In genomic region chr16:85006639-85007038, GRCh38 we compare ENCODE assay signal across 24 cellular contexts. TPM values are rescaled to one million over a fixed set of nuclear protein-coding genes. Genes with fewer than 3 reads are reported as not detected.
DNase-seq lines count a peak whose midpoint lies in the region; ATAC-seq, FAIRE-seq and TF ChIP-seq lines count a peak whose summit lies in the region.
"Had no signal": no experiment of that assay in that cellular context is flagged by ENCODE, and none has a peak within 500 bp of the region (broad histone marks: within the 10 kb centered on the region; RNA-seq: fewer than 3 reads in every experiment).

No MANE protein-coding gene starts in this region.

- peaks cover 89% of the 10 kb centered on the region for H3K4me1 Mint-ChIP-seq in HFFc6 (ENCODE audit: low read depth)
- peaks cover 79% of the 10 kb centered on the region for H3K4me1 Mint-ChIP-seq in dendritic cell treated with granulocyte-macrophage colony-stimulating factor and Interleukin-4, amounts not matched to agents 40 ng/mL and 50 ng/mL, for 4 days (ENCODE audit: low read depth)
- peaks cover 45% of the 10 kb centered on the region for H3K4me1 Mint-ChIP-seq in neural crest cell

- H3K4me2 ChIP-seq in A549 = peak overlapping the region; percentile 76; the same call in 2 of the 3 replicates

- CTCF ChIA-PET in A549 (lab: Yijun Ruan, JAX) = interaction anchor here (1.0 to 3.4 kb wide), 3 partner anchors 8 to 80 kb away, joined by 4 to 21 read pairs (median 8); no protein-coding TSS in a partner anchor
- CTCF ChIA-PET in A673 (lab: Charles Lee) = no interaction called here

- H3K9me3 ChIP-seq in A549 = no peaks in the 10 kb centered on the region
- no peaks in the 10 kb centered on the region for H3K9me3 ChIP-seq in A673 (ENCODE audit: low read depth, low read length, poor library complexity, severe bottlenecking)
- H3K9me3 ChIP-seq: thyroid gland had no signal

- TF ChIP-seq CTCF in A549 (IDR thresholded peaks at IDR 0.05) (no peak), HFFc6 (IDR thresholded peaks at IDR 0.05) (no peak), neural crest cell (conservative IDR thresholded peaks at IDR 0.05) (no peak), A673 (conservative IDR thresholded peaks at IDR 0.05; ENCODE audit: low read depth, low read length) (no peak)

- peak overlapping the region in 1 of 2 experiments; percentile 90; a peak in 2 of 6 replicates for H3K27ac ChIP-seq in A549
- no peak overlapping the region for H3K27ac ChIP-seq in A673 (ENCODE audit: low read depth, low read length, poor library complexity, severe bottlenecking)
- H3K27ac ChIP-seq: thyroid gland had no signal

- no peak for TF ChIP-seq EP300 in A549 (IDR thresholded peaks at IDR 0.05)

- no peak for TF ChIP-seq POLR2A in A549 (IDR thresholded peaks at IDR 0.05; ENCODE audit: low read length)

- H3K27me3 Mint-ChIP-seq in HFFc6 (ENCODE audit: insufficient read depth) = peaks cover 2% of the 10 kb centered on the region
- H3K27me3 Mint-ChIP-seq in dendritic cell treated with granulocyte-macrophage colony-stimulating factor and Interleukin-4, amounts not matched to agents 40 ng/mL and 50 ng/mL, for 4 days = no peaks in the 10 kb centered on the region
- H3K27me3 Mint-ChIP-seq in neural crest cell (ENCODE audit: low read depth) = no peaks in the 10 kb centered on the region
- H3K27me3 Mint-ChIP-seq: activated naive CD8-positive, alpha-beta T cell treated with anti-CD3 and anti-CD28 coated beads, Interleukin-2, amount 10 ng/mL, durations not matched to agents 7 days and 5 days; CD4-positive, alpha-beta memory T cell; stimulated activated naive B cell treated with anti-CD40 and anti-IgM and Interleukin-4, amounts not matched to agents 10 μg/mL and 1 μg/mL and 100 μg/mL, for 72 hours had no signal

- no peak for FAIRE-seq in A549 (lab: Jason Lieb, UNC)
- FAIRE-seq: islet of Langerhans had no signal

- peaks cover 39% of the 10 kb centered on the region for H3K36me3 Mint-ChIP-seq in HFFc6 (ENCODE audit: low read depth)
- peaks cover 66% of the 10 kb centered on the region for H3K36me3 Mint-ChIP-seq in dendritic cell treated with granulocyte-macrophage colony-stimulating factor and Interleukin-4, amounts not matched to agents 40 ng/mL and 50 ng/mL, for 4 days (ENCODE audit: low read depth)
- H3K36me3 Mint-ChIP-seq in neural crest cell (ENCODE audit: low read depth) = no peaks in the 10 kb centered on the region

- H3K27ac Mint-ChIP-seq in HFFc6 = peak overlapping the region; percentile 69
- H3K27ac Mint-ChIP-seq in dendritic cell treated with granulocyte-macrophage colony-stimulating factor and Interleukin-4, amounts not matched to agents 40 ng/mL and 50 ng/mL, for 4 days = peak overlapping the region; percentile 78
- peak overlapping the region; percentile 4 for H3K27ac Mint-ChIP-seq in neural crest cell (ENCODE audit: unreplicated experiment)
- H3K27ac Mint-ChIP-seq: activated naive CD8-positive, alpha-beta T cell treated with anti-CD3 and anti-CD28 coated beads, Interleukin-2, amount 10 ng/mL, durations not matched to agents 7 days and 5 days had no signal

- no peak for ATAC-seq in A549
- no peak for ATAC-seq in HG03039 (IDR thresholded peaks at IDR 0.05; ENCODE audit: unreplicated experiment)
- ATAC-seq: activated CD4-positive, CD25-positive, alpha-beta regulatory T cell treated with anti-CD3 and anti-CD28 coated beads, Interleukin-2, amount 50 U/mL, for 24 hours; stimulated activated naive B cell treated with anti-CD40 and anti-IgM and Interleukin-4, amounts not matched to agents 10 μg/mL and 1 μg/mL and 100 μg/mL, for 72 hours had no signal

- no TSS peak for BruUV-seq in A673 (replicated peaks; lab: Mats Ljungman, UMichigan)

- POLR2A ChIA-PET in A549 (lab: Yijun Ruan, JAX) = interaction anchor here (2.2 kb wide), 1 partner anchor 12 kb away, joined by 9 read pairs; no protein-coding TSS in a partner anchor
- POLR2A ChIA-PET in A673 (lab: Charles Lee; ENCODE audit: low non-redundant PET) = no interaction called here

- 90% methylated on average over 7 of the region's 7 CpGs for WGBS in A549 (ENCODE audit: missing lambda C conversion rate)

- H3K4me3 Mint-ChIP-seq in HFFc6 (peak overlapping the region; percentile 69), neural crest cell (no peak overlapping the region)
- H3K4me3 Mint-ChIP-seq in dendritic cell treated with granulocyte-macrophage colony-stimulating factor and Interleukin-4, amounts not matched to agents 40 ng/mL and 50 ng/mL, for 4 days = no peak overlapping the region
- H3K4me3 Mint-ChIP-seq: activated naive CD8-positive, alpha-beta T cell treated with anti-CD3 and anti-CD28 coated beads, Interleukin-2, amount 10 ng/mL, durations not matched to agents 7 days and 5 days; stimulated activated naive B cell treated with anti-CD40 and anti-IgM and Interleukin-4, amounts not matched to agents 10 μg/mL and 1 μg/mL and 100 μg/mL, for 72 hours had no signal

- no peaks in the 10 kb centered on the region for H3K36me3 ChIP-seq in A673 (ENCODE audit: insufficient read depth, low read length, poor library complexity, severe bottlenecking)
- H3K36me3 ChIP-seq: thyroid gland had no signal

- DNase-seq in A549 (ENCODE audit: low read depth in 1 of 2, low spot score in 1 of 2) (no peak), HFFc6 (peak; percentile 20), neural crest cell (ENCODE audit: low read depth, low spot score) (no peak), C1 segment of cervical spinal cord (lab: John Stamatoyannopoulos, UW) (no peak), HUDEP-2 (lab: John Stamatoyannopoulos, UW; ENCODE audit: unreplicated experiment in 76 of 76) (no peak), A673 (ENCODE audit: low spot score) (no peak)
- DNase-seq: ACHN; activated CD8-positive, alpha-beta memory T cell treated with anti-CD3 and anti-CD28 coated beads for 24 hours; activated naive CD8-positive, alpha-beta T cell treated with anti-CD3 and anti-CD28 coated beads, Interleukin-2, amount 10 ng/mL, durations not matched to agents 7 days and 5 days; CD4-positive, alpha-beta memory T cell; dorsolateral prefrontal cortex; GOT3; midbrain; NCI-H1417 treated with DMSO at 0.1 percent for 48 hours; NCI-H69; OCI-M1; stimulated activated CD4-positive, alpha-beta T cell treated with anti-CD3 and anti-CD28 coated beads, Interleukin-15, amount 100 ng/mL, for 24 hours; stimulated activated naive B cell treated with anti-CD40 and anti-IgM and Interleukin-4, amounts not matched to agents 10 μg/mL and 1 μg/mL and 100 μg/mL, for 72 hours; T-helper 9 cell; thyroid gland had no signal

- H3K4me1 ChIP-seq in A549 (peaks cover 71% of the 10 kb centered on the region), A673 (ENCODE audit: insufficient read depth, low read length, poor library complexity, severe bottlenecking) (no peaks in the 10 kb centered on the region)

- no peak for TF ChIP-seq RAD21 in A549 (conservative IDR thresholded peaks at IDR 0.05 in 1 of 2, IDR thresholded peaks at IDR 0.05 in 1 of 2)

- H3K9me3 Mint-ChIP-seq in HFFc6 = no peaks in the 10 kb centered on the region
- H3K9me3 Mint-ChIP-seq in dendritic cell treated with granulocyte-macrophage colony-stimulating factor and Interleukin-4, amounts not matched to agents 40 ng/mL and 50 ng/mL, for 4 days = no peaks in the 10 kb centered on the region
- no peaks in the 10 kb centered on the region for H3K9me3 Mint-ChIP-seq in neural crest cell
- H3K9me3 Mint-ChIP-seq: activated naive CD8-positive, alpha-beta T cell treated with anti-CD3 and anti-CD28 coated beads, Interleukin-2, amount 10 ng/mL, durations not matched to agents 7 days and 5 days; CD4-positive, alpha-beta memory T cell; stimulated activated naive B cell treated with anti-CD40 and anti-IgM and Interleukin-4, amounts not matched to agents 10 μg/mL and 1 μg/mL and 100 μg/mL, for 72 hours had no signal

- H3K4me3 ChIP-seq in A549 (no peak overlapping the region), A673 (ENCODE audit: low read depth, low read length, poor library complexity, severe bottlenecking) (no peak overlapping the region)
- H3K4me3 ChIP-seq: thyroid gland had no signal

- no peaks in the 10 kb centered on the region for H3K27me3 ChIP-seq in A673 (replicated peaks; ENCODE audit: insufficient read depth, low read depth, low read length, poor library complexity)
- H3K27me3 ChIP-seq: dorsolateral prefrontal cortex, thyroid gland had no signal

- intact Hi-C loops in dendritic cell treated with granulocyte-macrophage colony-stimulating factor and Interleukin-4, amounts not matched to agents 40 ng/mL and 50 ng/mL, for 4 days (cut with micrococcal nuclease) = no loop called here
- intact Hi-C loops in A673 (cut with micrococcal nuclease; ENCODE audit: unreplicated experiment) = no loop called here

TF ChIP-seq in A549, 52 proteins besides CTCF, POLR2A, EP300 and RAD21:
- TF ChIP-seq FOXS1 (CRISPR knock-in tag; IDR thresholded peaks at IDR 0.05) (no peak), CEBPB (IDR thresholded peaks at IDR 0.05) (peak; percentile 46 to 60; a peak in 3 of 4 replicates)

RNA-seq across cellular contexts. Expression of gene ZDHHC7, which starts 4.7 kb away (rescaled TPM):
- polyA plus RNA-seq in A549 (2011; rRNA removed) = 58.0 and 88.6 TPM in 2 replicates
- 65.9 and 68.3 TPM in 2 replicates for polyA plus RNA-seq in A549 (2012; cell fraction: cytosol; rRNA removed)
- 54.7 and 55.5 TPM in 2 replicates for polyA plus RNA-seq in A549 (2012; cell fraction: nucleus; rRNA removed)
- 39.4 to 43.7 TPM (median 42.3 TPM) in 3 replicates for polyA plus RNA-seq in A549 (2017; fragmentation: RNase III; extraction: RNeasy Plus Mini Kit Qiagen cat#74134 plus additional on column Dnase treatment)
- 70.3 and 80.3 TPM in 2 replicates for polyA minus RNA-seq in A549 (2011; rRNA and poly(A)+ RNA removed)
- total RNA-seq in HFFc6 (2021; fragmentation: NEBNext Ultra II Directional; extraction: Animal tissue kit (Norgen Biotek cat#: 25700)) = 10 to 100 TPM; 73.9 to 90.4 (median 78.1) TPM
- 39.5 and 40.0 TPM in 2 replicates for total RNA-seq in neural crest cell
- total RNA-seq in A673 (2021) = 42.5 and 43.5 TPM in 2 replicates

RNA-seq across cellular contexts. Expression of gene KIAA0513, which starts 21.0 kb away (rescaled TPM):
- 1.5 and 1.8 TPM in 2 replicates for polyA plus RNA-seq in A549 (2011; rRNA removed)
- polyA plus RNA-seq in A549 (2012; cell fraction: cytosol; rRNA removed) = 0.82 and 1.0 TPM in 2 replicates
- polyA plus RNA-seq in A549 (2012; cell fraction: nucleus; rRNA removed) = 1.0 and 1.1 TPM in 2 replicates
- polyA plus RNA-seq in A549 (2017; fragmentation: RNase III; extraction: RNeasy Plus Mini Kit Qiagen cat#74134 plus additional on column Dnase treatment) = 1.7 to 2.3 TPM (median 1.8 TPM) in 3 replicates
- polyA minus RNA-seq in A549 (2011; rRNA and poly(A)+ RNA removed) = 1.5 and 5.3 TPM in 2 replicates
- total RNA-seq in HFFc6 (2021; fragmentation: NEBNext Ultra II Directional; extraction: Animal tissue kit (Norgen Biotek cat#: 25700)) = 10 to 100 TPM; 12.5 to 15.4 (median 13.8) TPM
- total RNA-seq in neural crest cell = 10.3 TPM in 2 replicates
- total RNA-seq in A673 (2021) = 2.8 and 2.9 TPM in 2 replicates

Comparison
In these comparisons a context has a peak if more than half of its experiments do, and no peak if none do; other contexts are left out.
1. H3K27ac Mint-ChIP-seq: peak in every context shown above with its lines; median percentile 78 in dendritic cell treated with granulocyte-macrophage colony-stimulating factor and Interleukin-4, amounts not matched to agents 40 ng/mL and 50 ng/mL, for 4 days; 69 in HFFc6; 4 in neural crest cell.